Comparison of ENCODE assay signal across 8 cellular contexts in the genomic region with DNA sequence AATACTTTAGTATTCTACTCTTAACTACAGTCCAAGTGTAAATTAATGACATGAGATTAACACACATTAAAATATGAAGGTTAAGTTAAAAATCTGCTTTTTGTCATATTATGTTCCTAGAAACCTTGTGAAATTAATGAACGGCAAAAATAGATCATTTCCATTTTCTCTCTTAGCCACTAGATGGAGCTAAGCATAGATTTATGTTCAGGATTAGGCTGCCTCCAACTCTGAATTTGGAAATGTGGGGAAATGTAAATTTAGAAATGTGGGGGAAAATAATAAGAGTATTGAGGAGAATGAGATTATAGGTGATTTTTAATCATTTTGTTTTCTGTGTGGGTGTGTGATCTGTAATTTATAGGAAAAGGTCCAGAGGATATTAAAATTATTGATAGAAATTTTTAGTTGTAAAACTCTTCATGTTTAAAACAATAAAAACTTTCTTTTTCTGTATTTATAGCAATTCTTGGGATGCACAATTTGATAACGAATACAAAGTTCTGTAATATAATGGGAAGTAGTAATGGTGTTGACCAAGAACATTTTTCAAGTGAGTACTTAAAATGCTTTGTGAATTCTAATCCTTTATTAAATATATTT. TPM values are rescaled to one million over a fixed set of nuclear protein-coding genes. Genes with fewer than 3 reads are reported as not detected.
DNase-seq lines count a peak whose midpoint lies in the region; ATAC-seq and TF ChIP-seq lines count a peak whose summit lies in the region.

No MANE protein-coding gene starts in this region.

- no peaks in the 10 kb centered on the region for H3K36me3 ChIP-seq in aorta (ENCODE audit: control insufficient read depth in 1 of 2, insufficient read depth in 2 of 2, low read length in 1 of 2)

- no peak overlapping the region for H3K27ac ChIP-seq in aorta (ENCODE audit: low read depth in 1 of 2, low read length in 2 of 2)

- TF ChIP-seq CTCF in LNCaP clone FGC (IDR thresholded peaks at IDR 0.05; ENCODE audit: control insufficient read depth, extremely low read depth, insufficient read depth) (peak; percentile 71), astrocyte of the cerebellum (IDR thresholded peaks at IDR 0.05; ENCODE audit: low read depth, low read length, missing control alignments) (peak; percentile 62)

- intact Hi-C loops in aorta (cut with DNase I): no loop called here

- no peaks in the 10 kb centered on the region for H3K9me3 ChIP-seq in aorta (ENCODE audit: control insufficient read depth, low read length)

- ATAC-seq in GM18520 (IDR thresholded peaks at IDR 0.05; ENCODE audit: unreplicated experiment) (no peak), aorta (ENCODE audit: low FRiP score) (no peak), GM19328 (IDR thresholded peaks at IDR 0.05; ENCODE audit: unreplicated experiment) (no peak), HG03520 (IDR thresholded peaks at IDR 0.05; ENCODE audit: unreplicated experiment) (no peak)

- peak; percentile 36 for DNase-seq in DMS53 (lab: John Stamatoyannopoulos, UW)
- no peak for DNase-seq in LNCaP clone FGC (ENCODE audit: low read depth)
- no peak for DNase-seq in astrocyte of the cerebellum (ENCODE audit: low read depth)
- DNase-seq in left kidney (ENCODE audit: low read depth, low spot score): peak; percentile 17
- no peak for DNase-seq in aorta

- 22 to 35% methylated on average over 2 of the region's 2 CpGs for WGBS in aorta, 2 donors

- no peaks in the 10 kb centered on the region for H3K4me1 ChIP-seq in aorta (ENCODE audit: control insufficient read depth in 1 of 2, insufficient read depth in 2 of 2, low read length in 2 of 2)

- no peaks in the 10 kb centered on the region for H3K27me3 ChIP-seq in aorta (ENCODE audit: control insufficient read depth in 1 of 2, insufficient read depth in 2 of 2, low read length in 1 of 2)

- in situ Hi-C loops in astrocyte of the cerebellum (cut with HindIII; ENCODE audit: low sequenced_read_pairs): no loop called here

- H3K4me3 ChIP-seq in LNCaP clone FGC (ENCODE audit: low read depth, low read length): no peak overlapping the region
- no peak overlapping the region for H3K4me3 ChIP-seq in astrocyte of the cerebellum (ENCODE audit: low read depth, low read length)
- H3K4me3 ChIP-seq in aorta (ENCODE audit: low read length in 2 of 2): no peak overlapping the region

RNA-seq across cellular contexts. Expression of a gene that starts 59.2 kb away (rescaled TPM):
- total RNA-seq in aorta: 10 to 100 TPM; 47.8 to 57.3 TPM
- polyA plus RNA-seq in aorta: 10 to 100 TPM; 11.0 to 11.6 TPM

Comparison
In these comparisons a context has a peak if more than half of its experiments do, and no peak if none do; other contexts are left out.
1. DNase-seq: peak in DMS53 (single experiment) and left kidney (single experiment); none in LNCaP clone FGC (single experiment), astrocyte of the cerebellum (single experiment) and aorta (0 of 2).